Comparison of ENCODE assay signal across 8 cellular contexts in genomic region chr16:70026165-70026854, GRCh38.
DNase-seq lines count a peak whose midpoint lies in the region; ATAC-seq and TF ChIP-seq lines count a peak whose summit lies in the region.
"Not testable (repeated sequence)": the region's sequence is repeated elsewhere in the genome, so short reads cannot be mapped to it uniquely, and the experiment has no call there.

No MANE protein-coding gene starts in this region.

- ATAC-seq in HG03196 (IDR thresholded peaks at IDR 0.05; ENCODE audit: unreplicated experiment) (peak; percentile 49), body of pancreas (peak; percentile 16)
- peak; percentile 96 to 97 for ATAC-seq in naive thymus-derived CD8-positive, alpha-beta T cell

- intact Hi-C loops in body of pancreas (cut with DNase I), result not testable (repeated sequence)

- H3K4me2 ChIP-seq in BLaER1, result peak overlapping the region; percentile 55

- 74 to 84% methylated on average over 8 of the region's 8 CpGs for WGBS in body of pancreas, 2 donors

- not testable (repeated sequence) for H4K20me1 ChIP-seq in BLaER1

- not testable (repeated sequence) for H3K27me3 ChIP-seq in BLaER1, body of pancreas

- not testable (repeated sequence) for H3K9me3 Mint-ChIP-seq in T-helper 2 cell treated with Interferon-gamma antibody and Interleukin-4, amounts not matched to agents 5 μg/mL and 100 μg/mL, for 36 hours; naive thymus-derived CD8-positive, alpha-beta T cell

- POLR2A ChIA-PET in naive thymus-derived CD8-positive, alpha-beta T cell (lab: Charles Lee), result interaction anchor here (0.7 kb wide), 2 partner anchors 126 to 725 kb away, joined by 4 to 6 read pairs; no protein-coding TSS in a partner anchor

- not testable (repeated sequence) for H3K36me3 Mint-ChIP-seq in T-helper 2 cell treated with Interferon-gamma antibody and Interleukin-4, amounts not matched to agents 5 μg/mL and 100 μg/mL, for 36 hours (ENCODE audit: low read depth)
- H3K36me3 Mint-ChIP-seq in naive thymus-derived CD8-positive, alpha-beta T cell, result peaks cover 0 to 46% (median 13%) of the 10 kb centered on the region in 3 donors

- not testable (repeated sequence) for H3K9ac ChIP-seq in BLaER1

- peak overlapping the region; percentile 60 for H3K27ac Mint-ChIP-seq in T-helper 2 cell treated with Interferon-gamma antibody and Interleukin-4, amounts not matched to agents 5 μg/mL and 100 μg/mL, for 36 hours
- H3K27ac Mint-ChIP-seq in naive thymus-derived CD8-positive, alpha-beta T cell, result peak overlapping the region; percentile 92 to 98 (median 96)

- peak; percentile 9 for DNase-seq in T-helper 2 cell treated with Interferon-gamma antibody and Interleukin-4, amounts not matched to agents 5 μg/mL and 100 μg/mL, for 36 hours (ENCODE audit: low spot score)
- DNase-seq in activated T-cell treated with anti-CD3 and anti-CD28 coated beads, Interleukin-2, amount 50 U/mL, for 1 hour, result peak; percentile 47
- not testable (repeated sequence) for DNase-seq in body of pancreas
- DNase-seq in foreskin fibroblast, result peak; percentile 36 to 47
- DNase-seq in naive thymus-derived CD8-positive, alpha-beta T cell, result peak; percentile 14 to 88 (median 72)
- peak; percentile 15 to 19 for DNase-seq in stimulated activated CD8-positive, alpha-beta memory T cell treated with anti-CD3 and anti-CD28 coated beads, Interleukin-7, amount 100 ng/mL, for 4 hours (ENCODE audit: low read depth in 2 of 2)

- peaks cover 21% of the 10 kb centered on the region for H3K4me1 ChIP-seq in BLaER1
- H3K4me1 ChIP-seq in body of pancreas, result not testable (repeated sequence)

- not testable (repeated sequence) for H3K4me3 ChIP-seq in BLaER1; body of pancreas; foreskin fibroblast (ENCODE audit: low read depth in 1 of 2, low read length in 2 of 2)

- TF ChIP-seq CTCF in body of pancreas (IDR thresholded peaks at IDR 0.05); foreskin fibroblast (IDR thresholded peaks at IDR 0.05; ENCODE audit: low read depth, low read length): not testable (repeated sequence)

- not testable (repeated sequence) for H3K9me3 ChIP-seq in BLaER1, body of pancreas

- not testable (repeated sequence) for TF ChIP-seq POLR2A in body of pancreas (IDR thresholded peaks at IDR 0.05)

- not testable (repeated sequence) for H3K4me3 Mint-ChIP-seq in T-helper 2 cell treated with Interferon-gamma antibody and Interleukin-4, amounts not matched to agents 5 μg/mL and 100 μg/mL, for 36 hours
- H3K4me3 Mint-ChIP-seq in naive thymus-derived CD8-positive, alpha-beta T cell, result peak overlapping the region; percentile 57 to 83 (median 68)

- H3K27me3 Mint-ChIP-seq in T-helper 2 cell treated with Interferon-gamma antibody and Interleukin-4, amounts not matched to agents 5 μg/mL and 100 μg/mL, for 36 hours (ENCODE audit: low read depth); naive thymus-derived CD8-positive, alpha-beta T cell: not testable (repeated sequence)

- not testable (repeated sequence) for H3K27ac ChIP-seq in BLaER1, body of pancreas

- H3K36me3 ChIP-seq in BLaER1, result peaks cover 32% of the 10 kb centered on the region
- not testable (repeated sequence) for H3K36me3 ChIP-seq in body of pancreas (replicated peaks in 1 of 2; ENCODE audit: insufficient read depth in 1 of 2, low read depth in 2 of 2)

- H3K4me1 Mint-ChIP-seq in T-helper 2 cell treated with Interferon-gamma antibody and Interleukin-4, amounts not matched to agents 5 μg/mL and 100 μg/mL, for 36 hours (ENCODE audit: low read depth), result not testable (repeated sequence)
- peaks cover 0 to 23% (median 17%) of the 10 kb centered on the region in 4 donors for H3K4me1 Mint-ChIP-seq in naive thymus-derived CD8-positive, alpha-beta T cell

Comparison
In these comparisons a context has a peak if more than half of its experiments do, and no peak if none do; other contexts are left out.
1. ATAC-seq: peak in every context shown above with its lines; median percentile 96 in naive thymus-derived CD8-positive, alpha-beta T cell; 49 in HG03196; 16 in body of pancreas.